Comparison of ENCODE assay signal across 1 cellular context in genomic region chrX:15204130-15204751, GRCh38.
A peak's percentile ranks its signal among the peaks of the same experiment; 100 is the strongest.
TF ChIP-seq lines count a peak whose summit lies in the region.

No MANE protein-coding gene starts in this region.

TF ChIP-seq in GM12878, 131 proteins besides CTCF, POLR2A, EP300 and RAD21 (continued from another document):
- TF ChIP-seq E2F4 (IDR thresholded peaks at IDR 0.05; ENCODE audit: low read depth, low read length) (no peak), CHD4 (IDR thresholded peaks at IDR 0.05) (no peak), CHD2 (IDR thresholded peaks at IDR 0.05; ENCODE audit: borderline replicate concordance, low read depth, low read length) (peak; percentile 60; the same call in 1 of the 2 replicates), JUND (IDR thresholded peaks at IDR 0.05; ENCODE audit: low read depth, low read length) (no peak), NR2C2 (IDR thresholded peaks at IDR 0.05; ENCODE audit: borderline replicate concordance, control insufficient read depth, insufficient read length, low read depth) (no peak), ASH2L (IDR thresholded peaks at IDR 0.05; ENCODE audit: borderline replicate concordance, low read depth) (no peak), IRF3 (IDR thresholded peaks at IDR 0.05) (no peak), PML (IDR thresholded peaks at IDR 0.05; ENCODE audit: low read length) (peak; percentile 46; the same call in 1 of the 2 replicates), CBX3 (IDR thresholded peaks at IDR 0.05; ENCODE audit: borderline replicate concordance, low read depth) (no peak), IKZF1 (conservative IDR thresholded peaks at IDR 0.05) (peak; percentile 27), SPI1 (IDR thresholded peaks at IDR 0.05; ENCODE audit: borderline replicate concordance, insufficient read depth, low read depth, low read length) (no peak), MAX (IDR thresholded peaks at IDR 0.05; ENCODE audit: low read depth, low read length) (no peak), RFX5 (IDR thresholded peaks at IDR 0.05; ENCODE audit: low read depth, low read length) (no peak), NFIC (IDR thresholded peaks at IDR 0.05; ENCODE audit: low read depth, low read length) (peak; percentile 96), NR2C1 (IDR thresholded peaks at IDR 0.05) (no peak), TCF12 (IDR thresholded peaks at IDR 0.05; ENCODE audit: low read depth, low read length) (no peak), USF2 (IDR thresholded peaks at IDR 0.05; ENCODE audit: borderline replicate concordance, low read depth, low read length) (no peak), TBL1XR1 (IDR thresholded peaks at IDR 0.05; ENCODE audit: low read depth, low read length) (no peak; the same call in 1 of the 2 replicates), ZSCAN29 (IDR thresholded peaks at IDR 0.05) (no peak), REST (IDR thresholded peaks at IDR 0.05; ENCODE audit: low read depth, low read length) (no peak), SRF (IDR thresholded peaks at IDR 0.05; ENCODE audit: low read depth in 2 of 2, low read length in 2 of 2) (no peak), PAX8 (IDR thresholded peaks at IDR 0.05) (no peak), BHLHE40 (IDR thresholded peaks at IDR 0.05; ENCODE audit: borderline replicate concordance in 1 of 2, low read depth in 2 of 2, low read length in 1 of 2) (0 out of 4 replicates have a peak, but pooled peaks of 1 of the 2 experiments have one; percentile 31), WRNIP1 (IDR thresholded peaks at IDR 0.05; ENCODE audit: borderline replicate concordance, low read depth, low read length) (no peak), FOXM1 (IDR thresholded peaks at IDR 0.05; ENCODE audit: low read depth, low read length) (peak; percentile 90; the same call in 1 of the 2 replicates), NFXL1 (IDR thresholded peaks at IDR 0.05; ENCODE audit: borderline replicate concordance) (no peak), MTA3 (IDR thresholded peaks at IDR 0.05; ENCODE audit: borderline replicate concordance, low read length) (peak; percentile 68; the same call in 1 of the 2 replicates), SMC3 (IDR thresholded peaks at IDR 0.05; ENCODE audit: borderline replicate concordance, low read length) (no peak), HDGF (IDR thresholded peaks at IDR 0.05) (no peak), MEF2A (IDR thresholded peaks at IDR 0.05; ENCODE audit: insufficient read depth, low read depth, low read length) (peak; percentile 42; the same call in 1 of the 2 replicates), RBBP5 (conservative IDR thresholded peaks at IDR 0.05) (no peak), FOXK2 (IDR thresholded peaks at IDR 0.05) (no peak), STAT3 (IDR thresholded peaks at IDR 0.05; ENCODE audit: low read depth, low read length) (0 out of 2 replicates have a peak, but pooled peaks have one; percentile 48), JUNB (IDR thresholded peaks at IDR 0.05) (peak; percentile 96)
- TF ChIP-seq, protein P1, sequence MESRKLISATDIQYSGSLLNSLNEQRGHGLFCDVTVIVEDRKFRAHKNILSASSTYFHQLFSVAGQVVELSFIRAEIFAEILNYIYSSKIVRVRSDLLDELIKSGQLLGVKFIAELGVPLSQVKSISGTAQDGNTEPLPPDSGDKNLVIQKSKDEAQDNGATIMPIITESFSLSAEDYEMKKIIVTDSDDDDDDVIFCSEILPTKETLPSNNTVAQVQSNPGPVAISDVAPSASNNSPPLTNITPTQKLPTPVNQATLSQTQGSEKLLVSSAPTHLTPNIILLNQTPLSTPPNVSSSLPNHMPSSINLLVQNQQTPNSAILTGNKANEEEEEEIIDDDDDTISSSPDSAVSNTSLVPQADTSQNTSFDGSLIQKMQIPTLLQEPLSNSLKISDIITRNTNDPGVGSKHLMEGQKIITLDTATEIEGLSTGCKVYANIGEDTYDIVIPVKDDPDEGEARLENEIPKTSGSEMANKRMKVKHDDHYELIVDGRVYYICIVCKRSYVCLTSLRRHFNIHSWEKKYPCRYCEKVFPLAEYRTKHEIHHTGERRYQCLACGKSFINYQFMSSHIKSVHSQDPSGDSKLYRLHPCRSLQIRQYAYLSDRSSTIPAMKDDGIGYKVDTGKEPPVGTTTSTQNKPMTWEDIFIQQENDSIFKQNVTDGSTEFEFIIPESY (IDR thresholded peaks at IDR 0.05): no peak
- TF ChIP-seq, protein P2, sequence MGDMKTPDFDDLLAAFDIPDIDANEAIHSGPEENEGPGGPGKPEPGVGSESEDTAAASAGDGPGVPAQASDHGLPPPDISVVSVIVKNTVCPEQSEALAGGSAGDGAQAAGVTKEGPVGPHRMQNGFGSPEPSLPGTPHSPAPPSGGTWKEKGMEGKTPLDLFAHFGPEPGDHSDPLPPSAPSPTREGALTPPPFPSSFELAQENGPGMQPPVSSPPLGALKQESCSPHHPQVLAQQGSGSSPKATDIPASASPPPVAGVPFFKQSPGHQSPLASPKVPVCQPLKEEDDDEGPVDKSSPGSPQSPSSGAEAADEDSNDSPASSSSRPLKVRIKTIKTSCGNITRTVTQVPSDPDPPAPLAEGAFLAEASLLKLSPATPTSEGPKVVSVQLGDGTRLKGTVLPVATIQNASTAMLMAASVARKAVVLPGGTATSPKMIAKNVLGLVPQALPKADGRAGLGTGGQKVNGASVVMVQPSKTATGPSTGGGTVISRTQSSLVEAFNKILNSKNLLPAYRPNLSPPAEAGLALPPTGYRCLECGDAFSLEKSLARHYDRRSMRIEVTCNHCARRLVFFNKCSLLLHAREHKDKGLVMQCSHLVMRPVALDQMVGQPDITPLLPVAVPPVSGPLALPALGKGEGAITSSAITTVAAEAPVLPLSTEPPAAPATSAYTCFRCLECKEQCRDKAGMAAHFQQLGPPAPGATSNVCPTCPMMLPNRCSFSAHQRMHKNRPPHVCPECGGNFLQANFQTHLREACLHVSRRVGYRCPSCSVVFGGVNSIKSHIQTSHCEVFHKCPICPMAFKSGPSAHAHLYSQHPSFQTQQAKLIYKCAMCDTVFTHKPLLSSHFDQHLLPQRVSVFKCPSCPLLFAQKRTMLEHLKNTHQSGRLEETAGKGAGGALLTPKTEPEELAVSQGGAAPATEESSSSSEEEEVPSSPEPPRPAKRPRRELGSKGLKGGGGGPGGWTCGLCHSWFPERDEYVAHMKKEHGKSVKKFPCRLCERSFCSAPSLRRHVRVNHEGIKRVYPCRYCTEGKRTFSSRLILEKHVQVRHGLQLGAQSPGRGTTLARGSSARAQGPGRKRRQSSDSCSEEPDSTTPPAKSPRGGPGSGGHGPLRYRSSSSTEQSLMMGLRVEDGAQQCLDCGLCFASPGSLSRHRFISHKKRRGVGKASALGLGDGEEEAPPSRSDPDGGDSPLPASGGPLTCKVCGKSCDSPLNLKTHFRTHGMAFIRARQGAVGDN (IDR thresholded peaks at IDR 0.05): no peak; the same call in 1 of the 2 replicates
- TF ChIP-seq, protein P3, sequence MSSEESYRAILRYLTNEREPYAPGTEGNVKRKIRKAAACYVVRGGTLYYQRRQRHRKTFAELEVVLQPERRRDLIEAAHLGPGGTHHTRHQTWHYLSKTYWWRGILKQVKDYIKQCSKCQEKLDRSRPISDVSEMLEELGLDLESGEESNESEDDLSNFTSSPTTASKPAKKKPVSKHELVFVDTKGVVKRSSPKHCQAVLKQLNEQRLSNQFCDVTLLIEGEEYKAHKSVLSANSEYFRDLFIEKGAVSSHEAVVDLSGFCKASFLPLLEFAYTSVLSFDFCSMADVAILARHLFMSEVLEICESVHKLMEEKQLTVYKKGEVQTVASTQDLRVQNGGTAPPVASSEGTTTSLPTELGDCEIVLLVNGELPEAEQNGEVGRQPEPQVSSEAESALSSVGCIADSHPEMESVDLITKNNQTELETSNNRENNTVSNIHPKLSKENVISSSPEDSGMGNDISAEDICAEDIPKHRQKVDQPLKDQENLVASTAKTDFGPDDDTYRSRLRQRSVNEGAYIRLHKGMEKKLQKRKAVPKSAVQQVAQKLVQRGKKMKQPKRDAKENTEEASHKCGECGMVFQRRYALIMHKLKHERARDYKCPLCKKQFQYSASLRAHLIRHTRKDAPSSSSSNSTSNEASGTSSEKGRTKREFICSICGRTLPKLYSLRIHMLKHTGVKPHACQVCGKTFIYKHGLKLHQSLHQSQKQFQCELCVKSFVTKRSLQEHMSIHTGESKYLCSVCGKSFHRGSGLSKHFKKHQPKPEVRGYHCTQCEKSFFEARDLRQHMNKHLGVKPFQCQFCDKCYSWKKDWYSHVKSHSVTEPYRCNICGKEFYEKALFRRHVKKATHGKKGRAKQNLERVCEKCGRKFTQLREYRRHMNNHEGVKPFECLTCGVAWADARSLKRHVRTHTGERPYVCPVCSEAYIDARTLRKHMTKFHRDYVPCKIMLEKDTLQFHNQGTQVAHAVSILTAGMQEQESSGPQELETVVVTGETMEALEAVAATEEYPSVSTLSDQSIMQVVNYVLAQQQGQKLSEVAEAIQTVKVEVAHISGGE (CRISPR knock-in tag; IDR thresholded peaks at IDR 0.05): no peak
- TF ChIP-seq, protein P4, sequence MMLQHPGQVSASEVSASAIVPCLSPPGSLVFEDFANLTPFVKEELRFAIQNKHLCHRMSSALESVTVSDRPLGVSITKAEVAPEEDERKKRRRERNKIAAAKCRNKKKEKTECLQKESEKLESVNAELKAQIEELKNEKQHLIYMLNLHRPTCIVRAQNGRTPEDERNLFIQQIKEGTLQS (IDR thresholded peaks at IDR 0.05; ENCODE audit: borderline replicate concordance, extremely low read depth, low read depth, low read length): no peak
- TF ChIP-seq, protein P5, sequence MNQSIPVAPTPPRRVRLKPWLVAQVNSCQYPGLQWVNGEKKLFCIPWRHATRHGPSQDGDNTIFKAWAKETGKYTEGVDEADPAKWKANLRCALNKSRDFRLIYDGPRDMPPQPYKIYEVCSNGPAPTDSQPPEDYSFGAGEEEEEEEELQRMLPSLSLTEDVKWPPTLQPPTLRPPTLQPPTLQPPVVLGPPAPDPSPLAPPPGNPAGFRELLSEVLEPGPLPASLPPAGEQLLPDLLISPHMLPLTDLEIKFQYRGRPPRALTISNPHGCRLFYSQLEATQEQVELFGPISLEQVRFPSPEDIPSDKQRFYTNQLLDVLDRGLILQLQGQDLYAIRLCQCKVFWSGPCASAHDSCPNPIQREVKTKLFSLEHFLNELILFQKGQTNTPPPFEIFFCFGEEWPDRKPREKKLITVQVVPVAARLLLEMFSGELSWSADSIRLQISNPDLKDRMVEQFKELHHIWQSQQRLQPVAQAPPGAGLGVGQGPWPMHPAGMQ (IDR thresholded peaks at IDR 0.05; ENCODE audit: borderline replicate concordance): no peak
TF ChIP-seq in GM12878: peak in this region for 28.
